24 cellular contexts compared by ENCODE assay signal in the genomic region with DNA sequence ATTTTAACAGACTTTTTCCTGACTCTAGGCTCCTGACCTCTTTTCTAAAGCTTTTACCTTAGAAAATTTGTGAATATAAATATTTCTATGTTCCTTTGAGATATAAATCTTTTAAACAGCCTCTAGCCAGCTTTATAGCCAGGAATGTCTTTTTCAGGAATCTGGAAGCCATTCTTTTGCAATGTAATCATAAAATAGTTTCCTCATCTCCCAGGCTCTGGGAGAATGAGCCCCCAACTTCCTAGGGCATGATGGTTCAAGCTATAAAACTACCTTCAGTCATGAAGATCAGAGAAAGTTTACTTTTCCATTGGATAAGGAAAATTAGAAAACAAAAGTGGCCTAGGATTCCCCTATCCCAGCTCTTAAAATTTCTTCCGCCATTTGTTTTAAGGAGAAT.
A peak's percentile ranks its signal among the peaks of the same experiment; 100 is the strongest.
DNase-seq lines count a peak whose midpoint lies in the region; ATAC-seq, FAIRE-seq and TF ChIP-seq lines count a peak whose summit lies in the region.
"Had no signal": no experiment of that assay in that cellular context is flagged by ENCODE, and none has a peak within 500 bp of the region (broad histone marks: within the 10 kb centered on the region; RNA-seq: fewer than 3 reads in every experiment).

No MANE protein-coding gene starts in this region.

- no peaks in the 10 kb centered on the region for H3K79me1 ChIP-seq in mesendoderm (ENCODE audit: low read length)

- no peak overlapping the region for H3K4me2 ChIP-seq in mesendoderm (ENCODE audit: low read length)
- H3K4me2 ChIP-seq: BLaER1 treated with 17β-estradiol and CSF1 and Interleukin-3, amounts not matched to agents 10 nM and 100 nM had no signal

- intact Hi-C loops in pancreas (cut with DNase I) = no loop called here

- no peak overlapping the region for H3K56ac ChIP-seq in mesendoderm (ENCODE audit: low read length)

- H3K23ac ChIP-seq in mesendoderm (ENCODE audit: low read length) = no peak overlapping the region

- peak; percentile 86 for FAIRE-seq in endometrium (lab: Jason Lieb, UNC)
- FAIRE-seq in pancreas (lab: Jason Lieb, UNC) = no peak
- FAIRE-seq: G401.6, GM12892, H54, HepG2 had no signal

- no peak overlapping the region for H2BK5ac ChIP-seq in mesendoderm (ENCODE audit: low read length)

- WGBS in mesendoderm (ENCODE audit: extremely low coverage, insufficient coverage, low lambda C conversion rate) = no CpG with 5 or more reads among the region's 1 CpG
- 83 to 89% methylated on average over 1 of the region's 1 CpG for WGBS in pancreas, 2 donors

- no peak overlapping the region for H3K4ac ChIP-seq in mesendoderm (ENCODE audit: low read depth, low read length)

- H3K4me1 ChIP-seq in mesendoderm (ENCODE audit: control insufficient read depth, low read depth, low read length) = no peaks in the 10 kb centered on the region
- no peaks in the 10 kb centered on the region for H3K4me1 ChIP-seq in pancreas
- H3K4me1 ChIP-seq: BLaER1 treated with 17β-estradiol and CSF1 and Interleukin-3, amounts not matched to agents 10 nM and 100 nM had no signal

- no peak overlapping the region for H2AK5ac ChIP-seq in mesendoderm (ENCODE audit: low read length)

- H3K18ac ChIP-seq in mesendoderm (ENCODE audit: low read length) = no peak overlapping the region

- peak overlapping the region; percentile 79 for H3K27ac ChIP-seq in SK-N-MC
- H3K27ac ChIP-seq in mesendoderm (ENCODE audit: low read depth, low read length) = no peak overlapping the region
- no peak overlapping the region for H3K27ac ChIP-seq in pancreas
- H3K27ac ChIP-seq: 22Rv1; BLaER1 treated with 17β-estradiol and CSF1 and Interleukin-3, amounts not matched to agents 10 nM and 100 nM had no signal

- DNase-seq in AG08395 (ENCODE audit: low spot score) (peak; percentile 2), SK-N-MC (ENCODE audit: low read depth, low spot score) (peak; percentile 24), mesendoderm (peak; percentile 23), pancreas (no peak), NCI-H748 treated with DMSO at 0.1 percent for 48 hours (lab: John Stamatoyannopoulos, UW) (no peak), NCI-H1105 treated with DMSO at 0.1 percent for 48 hours (lab: John Stamatoyannopoulos, UW) (no peak)
- DNase-seq in activated CD4-positive, alpha-beta T cell treated with anti-CD3 and anti-CD28 coated beads for 1 hour = no peak
- DNase-seq: ACHN; CD4-positive, alpha-beta memory T cell; DMS153; KBM-7; NCI-H1092; NCI-H2029 treated with DMSO at 0.1 percent for 48 hours; NCI-H345; NCI-H524 treated with DMSO at 0.1 percent for 48 hours; OCI-M1 had no signal

- H3K9ac ChIP-seq in SK-N-MC (ENCODE audit: insufficient read length) (no peak overlapping the region), mesendoderm (ENCODE audit: low read length) (no peak overlapping the region)
- H3K9ac ChIP-seq: BLaER1 treated with 17β-estradiol and CSF1 and Interleukin-3, amounts not matched to agents 10 nM and 100 nM had no signal

- H3K9me3 ChIP-seq in SK-N-MC (ENCODE audit: low read depth, low read length) (no peaks in the 10 kb centered on the region), pancreas (no peaks in the 10 kb centered on the region)
- H3K9me3 ChIP-seq: BLaER1 treated with 17β-estradiol and CSF1 and Interleukin-3, amounts not matched to agents 10 nM and 100 nM had no signal

- no peak for TF ChIP-seq CTCF in pancreas (IDR thresholded peaks at IDR 0.05)

- no peaks in the 10 kb centered on the region for H3K27me3 ChIP-seq in mesendoderm (ENCODE audit: insufficient read depth, low read length, poor library complexity)
- no peaks in the 10 kb centered on the region for H3K27me3 ChIP-seq in pancreas
- H3K27me3 ChIP-seq: BLaER1 treated with 17β-estradiol and CSF1 and Interleukin-3, amounts not matched to agents 10 nM and 100 nM had no signal

- ATAC-seq in pancreas = no peak
- ATAC-seq: HepG2, Right ventricle myocardium inferior had no signal

- H3K36me3 ChIP-seq in SK-N-MC (ENCODE audit: insufficient read depth, low read length) (no peaks in the 10 kb centered on the region), mesendoderm (ENCODE audit: control insufficient read depth, insufficient read depth, low read length) (no peaks in the 10 kb centered on the region), pancreas (no peaks in the 10 kb centered on the region)
- H3K36me3 ChIP-seq: BLaER1 treated with 17β-estradiol and CSF1 and Interleukin-3, amounts not matched to agents 10 nM and 100 nM had no signal

- no peak overlapping the region for H4K8ac ChIP-seq in mesendoderm (ENCODE audit: low read depth, low read length)

- H2BK15ac ChIP-seq in mesendoderm (replicated peaks; ENCODE audit: low read depth) = no peak overlapping the region

- H3K4me3 ChIP-seq in SK-N-MC (no peak overlapping the region), mesendoderm (ENCODE audit: low read length) (no peak overlapping the region), pancreas (no peak overlapping the region)
- H3K4me3 ChIP-seq: BLaER1 treated with 17β-estradiol and CSF1 and Interleukin-3, amounts not matched to agents 10 nM and 100 nM had no signal

- H2BK120ac ChIP-seq in mesendoderm (ENCODE audit: low read depth, low read length) = no peak overlapping the region

- no peak overlapping the region for H4K5ac ChIP-seq in mesendoderm (ENCODE audit: low read length)

- H3K79me2 ChIP-seq in mesendoderm (ENCODE audit: control insufficient read depth, insufficient read depth, low read length) = no peaks in the 10 kb centered on the region

Comparison
In these comparisons a context has a peak if more than half of its experiments do, and no peak if none do; other contexts are left out.
1. DNase-seq: peak in AG08395 (single experiment), SK-N-MC (single experiment) and mesendoderm (single experiment); none in pancreas (0 of 6), activated CD4-positive, alpha-beta T cell treated with anti-CD3 and anti-CD28 coated beads for 1 hour (single experiment), NCI-H748 treated with DMSO at 0.1 percent for 48 hours (single experiment) and NCI-H1105 treated with DMSO at 0.1 percent for 48 hours (single experiment).